Comparison of ENCODE assay signal across 8 cellular contexts in the genomic region with DNA sequence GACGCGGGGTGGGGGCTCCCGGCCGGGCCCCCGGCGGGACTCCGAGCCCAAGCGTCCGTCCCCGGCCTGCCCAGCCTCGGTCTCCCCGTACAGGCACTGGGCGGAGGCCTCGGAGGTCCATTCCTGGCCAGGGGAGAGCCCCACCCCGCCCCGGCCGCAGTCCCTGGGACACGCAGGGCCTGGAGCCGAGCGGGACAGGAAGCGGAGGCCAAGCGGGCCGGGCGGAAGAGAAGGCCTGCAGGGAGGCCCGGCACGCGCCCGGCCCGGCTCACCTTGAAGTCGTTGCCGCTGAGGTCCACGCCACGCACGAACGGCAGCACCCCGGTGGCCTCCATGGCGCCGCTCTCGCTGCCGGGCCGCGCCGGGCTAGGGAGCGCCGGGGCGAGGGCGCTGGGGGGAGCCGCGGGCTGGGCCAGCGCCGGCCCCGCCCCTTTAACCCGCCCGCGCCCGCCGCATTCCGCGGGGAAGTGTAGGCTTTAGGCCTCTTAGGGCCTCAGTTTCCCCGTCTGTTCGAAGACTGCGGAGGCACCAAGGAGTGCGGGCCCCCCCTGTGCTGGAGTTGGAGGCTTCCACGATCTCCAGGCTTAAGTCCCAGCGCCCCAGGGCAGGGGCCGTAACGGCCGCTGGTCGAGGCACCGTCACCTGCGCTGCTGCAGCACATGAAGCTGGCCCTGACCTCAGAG. TPM values are rescaled to one million over a fixed set of nuclear protein-coding genes. Genes with fewer than 3 reads are reported as not detected.
DNase-seq lines count a peak whose midpoint lies in the region; ATAC-seq and TF ChIP-seq lines count a peak whose summit lies in the region.

TSS of gene FLII (minus strand) at position 383 of the 683 bp plus-strand sequence. CDS start at position 335, 48 bp downstream.

- H3K9me3 Mint-ChIP-seq in naive thymus-derived CD8-positive, alpha-beta T cell, result no peaks in the 10 kb centered on the region

- peak within 1 kb of the TSS; percentile 93 for H2AFZ ChIP-seq in DND-41 (ENCODE audit: low read depth, low read length)

- H3K4me1 ChIP-seq in DND-41 (ENCODE audit: insufficient read depth, low read length), result peaks cover 57% of the 10 kb centered on the region
- H3K4me1 ChIP-seq in Peyer's patch, result peaks cover 9 to 39% (median 18%) of the 10 kb centered on the region in 4 donors

- TF ChIP-seq CTCF in DND-41 (IDR thresholded peaks at IDR 0.05; ENCODE audit: borderline replicate concordance, extremely low read depth, low read length, poor library complexity, severe bottlenecking) (no peak), Peyer's patch (IDR thresholded peaks at IDR 0.05) (no peak), fibroblast of the aortic adventitia (IDR thresholded peaks at IDR 0.05; ENCODE audit: insufficient read depth, low read length) (no peak)

- H3K27me3 ChIP-seq in DND-41 (ENCODE audit: insufficient read depth, low read length, poor library complexity) (no peaks in the 10 kb centered on the region), Peyer's patch (no peaks in the 10 kb centered on the region)

- H3K4me3 ChIP-seq in DND-41 (ENCODE audit: low read depth in 1 of 2, low read length in 2 of 2), result peak within 1 kb of the TSS; percentile 70 to 83
- peak within 1 kb of the TSS; percentile 84 to 99 (median 98) for H3K4me3 ChIP-seq in Peyer's patch
- H3K4me3 ChIP-seq in fibroblast of the aortic adventitia (ENCODE audit: low read depth, low read length), result peak within 1 kb of the TSS; percentile 89

- H4K20me1 ChIP-seq in DND-41 (ENCODE audit: insufficient read depth, low read length), result peaks cover 38% of the 10 kb centered on the region; the same call in 1 of the 2 replicates

- peak within 1 kb of the TSS; percentile 92 for H3K9ac ChIP-seq in DND-41 (ENCODE audit: low read depth, low read length)

- H3K27me3 Mint-ChIP-seq in naive thymus-derived CD8-positive, alpha-beta T cell, result no peaks in the 10 kb centered on the region

- peaks cover 18 to 59% (median 56%) of the 10 kb centered on the region in 4 donors for H3K4me1 Mint-ChIP-seq in naive thymus-derived CD8-positive, alpha-beta T cell

- peak within 1 kb of the TSS; percentile 91 for H3K4me2 ChIP-seq in DND-41 (ENCODE audit: insufficient read depth, low read length)

- TF ChIP-seq POLR2A in Peyer's patch (IDR thresholded peaks at IDR 0.05), result peak; percentile 43 to 62

- peak within 1 kb of the TSS; percentile 86 to 99 (median 94) for H3K27ac Mint-ChIP-seq in naive thymus-derived CD8-positive, alpha-beta T cell

- POLR2A ChIA-PET in HEK293T (lab: Yijun Ruan, JAX), result interaction anchor here (1.0 to 1.5 kb wide), 4 partner anchors 12 to 104 kb away, joined by 3 to 5 read pairs (median 4); partner anchors contain the start of gene SHMT1
- POLR2A ChIA-PET in naive thymus-derived CD8-positive, alpha-beta T cell (lab: Charles Lee), result interaction anchor here (0.6 to 4.1 kb wide), 7 partner anchors 10 to 1081 kb away, joined by 3 to 20 read pairs (median 3); partner anchors contain the start of genes ALKBH5, SMCR8 and TOP3A

- peak within 1 kb of the TSS; percentile 93 to 98 (median 96) for H3K4me3 Mint-ChIP-seq in naive thymus-derived CD8-positive, alpha-beta T cell

- H3K79me2 ChIP-seq in DND-41 (ENCODE audit: insufficient read depth, low read length), result peaks cover 47% of the 10 kb centered on the region

- H3K9me3 ChIP-seq in DND-41 (ENCODE audit: insufficient read depth, low read length, severe bottlenecking), result no peaks in the 10 kb centered on the region
- H3K9me3 ChIP-seq in Peyer's patch, result no peaks in the 10 kb centered on the region

- H3K36me3 ChIP-seq in DND-41 (ENCODE audit: insufficient read depth, low read length), result peaks cover 44% of the 10 kb centered on the region
- peaks cover 0 to 40% (median 0%) of the 10 kb centered on the region in 3 donors for H3K36me3 ChIP-seq in Peyer's patch

- CTCF ChIA-PET in HEK293T (lab: Yijun Ruan, JAX), result interaction anchor here (0.6 kb wide), 1 partner anchor 65 kb away, joined by 4 read pairs; no protein-coding TSS in a partner anchor

- ATAC-seq in DND-41 (ENCODE audit: insufficient read depth, low read depth), result peak; percentile 57
- ATAC-seq in naive thymus-derived CD8-positive, alpha-beta T cell, result peak; percentile 35 to 43

- peak; percentile 58 for DNase-seq in DND-41
- DNase-seq in HEK293T (ENCODE audit: extremely low spot score), result peak; percentile 58
- DNase-seq in Peyer's patch, result peak; percentile 50 to 81 (median 74)
- DNase-seq in activated effector memory CD4-positive, alpha-beta T cell treated with anti-CD3 and anti-CD28 coated beads, Interleukin-2, amount 50 U/mL, for 16 hours, result peak; percentile 88
- DNase-seq in fibroblast of the aortic adventitia (ENCODE audit: low read depth), result peak; percentile 28
- DNase-seq in naive thymus-derived CD8-positive, alpha-beta T cell, result peak in 8 of 10 donors; percentile 37 to 62 (median 50)
- DNase-seq in stromal cell of bone marrow (ENCODE audit: low read depth), result peak; percentile 25
- DNase-seq in NCI-H1694 treated with DMSO at 0.1 percent for 48 hours (lab: John Stamatoyannopoulos, UW), result no peak

- H3K36me3 Mint-ChIP-seq in naive thymus-derived CD8-positive, alpha-beta T cell, result peaks cover 0 to 27% (median 5%) of the 10 kb centered on the region in 3 donors

- H3K27ac ChIP-seq in DND-41 (ENCODE audit: low read length), result peak within 1 kb of the TSS; percentile 81
- H3K27ac ChIP-seq in Peyer's patch, result peak within 1 kb of the TSS; percentile 95 to 98 (median 96)

TF ChIP-seq in HEK293T, 16 proteins besides CTCF, POLR2A, EP300 and RAD21:
- TF ChIP-seq SP1 (IDR thresholded peaks at IDR 0.05), result no peak
- TF ChIP-seq NFRKB (IDR thresholded peaks at IDR 0.05), result no peak
- peak; percentile 66; the same call in 1 of the 2 replicates for TF ChIP-seq FOXM1 (IDR thresholded peaks at IDR 0.05; ENCODE audit: borderline replicate concordance)
- peak; percentile 65; the same call in 1 of the 2 replicates for TF ChIP-seq L3MBTL2 (conservative IDR thresholded peaks at IDR 0.05)
- TF ChIP-seq TARDBP (IDR thresholded peaks at IDR 0.05), result no peak
- peak; percentile 67; the same call in 1 of the 2 replicates for TF ChIP-seq LEF1 (IDR thresholded peaks at IDR 0.05; ENCODE audit: borderline replicate concordance)
- no peak for TF ChIP-seq ZNF384 (IDR thresholded peaks at IDR 0.05)
- peak; percentile 3; the same call in 1 of the 2 replicates for TF ChIP-seq HDGF (IDR thresholded peaks at IDR 0.05; ENCODE audit: borderline replicate concordance)
- no peak for TF ChIP-seq ELF4 (IDR thresholded peaks at IDR 0.05)
- TF ChIP-seq ARNT (IDR thresholded peaks at IDR 0.05), result no peak
- TF ChIP-seq FOXA1 (IDR thresholded peaks at IDR 0.05), result no peak
- no peak for TF ChIP-seq BHLHE40 (IDR thresholded peaks at IDR 0.05; ENCODE audit: borderline replicate concordance)
- TF ChIP-seq FOXK2 (IDR thresholded peaks at IDR 0.05), result no peak
- no peak for TF ChIP-seq SUZ12 (IDR thresholded peaks at IDR 0.05)

RNA-seq across cellular contexts. Expression of gene FLII, which starts in this region (rescaled TPM):
- total RNA-seq in Peyer's patch, result 100 to 1,000 TPM; 311 to 538 (median 419) TPM
- total RNA-seq in fibroblast of the aortic adventitia (ENCODE audit: low replicate concordance), result 214 and 305 TPM in 2 replicates
- 100 to 1,000 TPM; 318 to 327 TPM for total RNA-seq in naive thymus-derived CD8-positive, alpha-beta T cell
- polyA plus RNA-seq in naive thymus-derived CD8-positive, alpha-beta T cell, result 100 to 1,000 TPM in 2 of 3 donors, 10 to 100 TPM in 1; 81.2 to 180 (median 100) TPM
